ENCODE assay signal across 37 cellular contexts in genomic region chr12:88081247-88081646, GRCh38. TPM values are rescaled to one million over a fixed set of nuclear protein-coding genes. Genes with fewer than 3 reads are reported as not detected.
"Had no signal": no experiment of that assay in that cellular context is flagged by ENCODE, and none has a peak within 500 bp of the region (broad histone marks: within the 10 kb centered on the region; RNA-seq: fewer than 3 reads in every experiment).

No MANE protein-coding gene starts in this region.

- H3K9me3 ChIP-seq: adrenal gland, ascending aorta, body of pancreas, breast epithelium had no signal

- FAIRE-seq: astrocyte, bronchial epithelial cell had no signal

- H3K27ac ChIP-seq: adrenal gland, ascending aorta, body of pancreas, brain microvascular endothelial cell, breast epithelium, cardiac muscle cell had no signal

- H3K4me3 ChIP-seq: adrenal gland, ascending aorta, body of pancreas, breast epithelium, cardiac muscle cell had no signal

- DNase-seq: activated effector memory CD4-positive, alpha-beta T cell treated with anti-CD3 and anti-CD28 coated beads, Interleukin-2, amount 50 U/mL, for 16 hours; activated effector memory CD4-positive, alpha-beta T cell treated with Interleukin-2 at 50 U/mL for 16 hours; activated gamma-delta T cell; activated gamma-delta T cell treated with Interleukin-2 at 50 U/mL for 16 hours; activated naive CD4-positive, alpha-beta T cell; activated naive CD4-positive, alpha-beta T cell treated with anti-CD3 and anti-CD28 coated beads for 36 hours; activated naive CD4-positive, alpha-beta T cell treated with anti-CD3 and anti-CD28 coated beads, Interleukin-2, amount 10 ng/mL, durations not matched to agents 7 days and 5 days; activated naive CD4-positive, alpha-beta T cell treated with anti-CD3 and anti-CD28 coated beads, Interleukin-2, amount 50 U/mL, for 16 hours; activated naive CD4-positive, alpha-beta T cell treated with Interleukin-2 at 50 U/mL for 16 hours; activated naive CD8-positive, alpha-beta T cell treated with anti-CD3 and anti-CD28 coated beads for 36 hours; activated naive CD8-positive, alpha-beta T cell treated with anti-CD3 and anti-CD28 coated beads, Interleukin-2, amount 10 ng/mL, durations not matched to agents 7 days and 5 days; activated naive CD8-positive, alpha-beta T cell treated with anti-CD3 and anti-CD28 coated beads, Interleukin-2, amount 50 U/mL, for 24 hours; activated T-cell treated with anti-CD3 and anti-CD28 coated beads, Interleukin-2, amount 50 U/mL, for 24 hours; activated T-cell treated with anti-CD3 and anti-CD28 coated beads, Interleukin-2, amount 50 U/mL, for 4 hours; activated T-cell treated with anti-CD3 and anti-CD28 coated beads, Interleukin-2, amount 50 U/mL, for 48 hours; activated T-cell treated with anti-CD3 and anti-CD28 coated beads, Interleukin-2, amount 50 U/mL, for 72 hours; adrenal gland; amniotic stem cell; amygdala; anterior cingulate cortex; aorta; body of pancreas; brain microvascular endothelial cell; caudate nucleus; central memory CD4-positive, alpha-beta T cell; cerebellar nuclear complex had no signal

- ATAC-seq: activated naive CD4-positive, alpha-beta T cell treated with anti-CD3 and anti-CD28 coated beads, Interleukin-2, amount 50 U/mL, for 72 hours; activated naive CD8-positive, alpha-beta T cell treated with anti-CD3 and anti-CD28 coated beads, Interleukin-2, amount 50 U/mL, for 24 hours; activated T-cell treated with anti-CD3 and anti-CD28 coated beads, Interleukin-2, amount 50 U/mL, for 4 hours; activated T-cell treated with anti-CD3 and anti-CD28 coated beads, Interleukin-2, amount 50 U/mL, for 72 hours; activated T-helper 17 cell treated with anti-CD3 and anti-CD28 coated beads, Interleukin-2, amount 50 U/mL, for 72 hours; body of pancreas had no signal

- H3K27me3 ChIP-seq: adrenal gland, ascending aorta, body of pancreas, brain microvascular endothelial cell, breast epithelium, cardiac muscle cell had no signal

- H3K4me1 ChIP-seq: adrenal gland, ascending aorta, body of pancreas, breast epithelium had no signal

RNA-seq across cellular contexts. Expression of gene C12orf50, which starts 52.0 kb away (rescaled TPM):
- total RNA-seq: activated T-cell treated with anti-CD3 and anti-CD28 coated beads, Interleukin-2, amount 50 U/mL, for 4 hours; activated T-helper 1 cell treated with anti-CD3 and anti-CD28 coated beads, Interleukin-12 subunit alpha, Interleukin-12 subunit beta, Interleukin-2, Interleukin-4 antibody, amounts not matched to agents 30 ng/mL and 10 ng/mL and 1 ng/mL, durations not matched to agents 14 hours and 24 hours and 36 hours; activated T-helper 2 cell treated with anti-CD3 and anti-CD28 coated beads, Interferon-gamma antibody, Interleukin-2, Interleukin-4, amounts not matched to agents 10 μg/mL and 5 μg/mL and 100 μg/mL, durations not matched to agents 14 hours and 24 hours and 36 hours; ascending aorta; astrocyte; body of pancreas; breast epithelium; bronchial epithelial cell; cardiac muscle cell; chondrocyte had no signal
- polyA plus RNA-seq: adipose tissue, aorta, cardiac muscle cell had no signal
